Comparison of ENCODE assay signal across 8 cellular contexts in genomic region chr20:33490934-33491656, GRCh38. TPM values are rescaled to one million over a fixed set of nuclear protein-coding genes. Genes with fewer than 3 reads are reported as not detected.
DNase-seq lines count a peak whose midpoint lies in the region; ATAC-seq, FAIRE-seq and TF ChIP-seq lines count a peak whose summit lies in the region.

No MANE protein-coding gene starts in this region.

- H2AFZ ChIP-seq in GM23338 = no peak overlapping the region; the same call in 1 of the 2 replicates

- DNase-seq in GM23338 (ENCODE audit: low spot score) = no peak
- no peak for DNase-seq in RCC 7860 (ENCODE audit: low spot score)
- DNase-seq in fibroblast of mammary gland (ENCODE audit: low read depth) = peak; percentile 6
- DNase-seq in sigmoid colon = no peak
- DNase-seq in GM10266 (ENCODE audit: extremely low spot score) = no peak
- DNase-seq in AML-193 (lab: John Stamatoyannopoulos, UW) = no peak
- DNase-seq in SKM-1 treated with dmso at 0.1 percent for 144 hours (lab: John Stamatoyannopoulos, UW; ENCODE audit: unreplicated experiment) = no peak

- H3K4me1 ChIP-seq in GM23338 (ENCODE audit: insufficient read depth) (peaks cover 9% of the 10 kb centered on the region), sigmoid colon (peaks cover 0 to 33% (median 26%) of the 10 kb centered on the region in 4 donors)

- H3K4me3 Mint-ChIP-seq in GM23338 = peak overlapping the region; percentile 83

- H3K79me2 ChIP-seq in GM23338 (replicated peaks; ENCODE audit: insufficient read depth) = peaks cover 31% of the 10 kb centered on the region

- H3K27ac ChIP-seq in GM23338 (ENCODE audit: low read depth) (no peak overlapping the region), sigmoid colon (peak overlapping the region; percentile 86 to 96 (median 95))

- H4K20me1 ChIP-seq in GM23338 (replicated peaks; ENCODE audit: insufficient read depth) = peaks cover 8% of the 10 kb centered on the region; the same call in 1 of the 2 replicates

- no peaks in the 10 kb centered on the region for H3K36me3 Mint-ChIP-seq in GM23338 (ENCODE audit: low read depth)

- intact Hi-C loops in sigmoid colon (cut with DNase I) = loop anchor here (5.0 kb wide), 1 partner anchor 71 kb away; no protein-coding TSS in a partner anchor

- TF ChIP-seq POLR2A in sigmoid colon (IDR thresholded peaks at IDR 0.05) = no peak

- H3K4me1 Mint-ChIP-seq in GM23338 = peaks cover 8% of the 10 kb centered on the region

- H3K4me3 ChIP-seq in GM23338 (peak overlapping the region; percentile 80), fibroblast of mammary gland (ENCODE audit: control insufficient read depth, low read depth, low read length) (peak overlapping the region; percentile 68), sigmoid colon (peak overlapping the region; percentile 60 to 98 (median 78))

- H3K27me3 Mint-ChIP-seq in GM23338 (ENCODE audit: insufficient read depth, low read depth, poor library complexity) = peaks cover 2% of the 10 kb centered on the region

- no peaks in the 10 kb centered on the region for H3K9me3 ChIP-seq in sigmoid colon

- H3K27ac Mint-ChIP-seq in GM23338 = no peak overlapping the region

- ATAC-seq in GM23338 = no peak
- ATAC-seq in HG02852 (IDR thresholded peaks at IDR 0.05; ENCODE audit: unreplicated experiment) = no peak

- no peak for TF ChIP-seq EP300 in sigmoid colon (IDR thresholded peaks at IDR 0.05)

- peaks cover 8% of the 10 kb centered on the region; the same call in 1 of the 2 replicates for H3F3A ChIP-seq in GM23338 (replicated peaks; ENCODE audit: low read depth)

- H3K36me3 ChIP-seq in GM23338 (ENCODE audit: insufficient read depth) = no peaks in the 10 kb centered on the region
- H3K36me3 ChIP-seq in sigmoid colon = peaks cover 0 to 5% (median 0%) of the 10 kb centered on the region in 4 donors

- WGBS in sigmoid colon, 2 donors = 30 to 61% methylated on average over 8 of the region's 8 CpGs

- no peak for TF ChIP-seq CTCF in GM23338 (conservative IDR thresholded peaks at IDR 0.05; ENCODE audit: low read depth in 2 of 2)
- TF ChIP-seq CTCF in fibroblast of mammary gland (conservative IDR thresholded peaks at IDR 0.05; ENCODE audit: control insufficient read depth, insufficient read depth, low read depth, low read length) = no peak
- no peak for TF ChIP-seq CTCF in sigmoid colon (IDR thresholded peaks at IDR 0.05)
- TF ChIP-seq CTCF in GM10266 (IDR thresholded peaks at IDR 0.05; ENCODE audit: control insufficient read depth, insufficient read depth, low read depth, missing control alignments) = no peak

- peak overlapping the region; percentile 91 for H3K4me2 ChIP-seq in GM23338

- no peaks in the 10 kb centered on the region for H3K9me2 ChIP-seq in GM23338 (ENCODE audit: insufficient read depth)

- H3K27me3 ChIP-seq in GM23338 (ENCODE audit: insufficient read depth) = no peaks in the 10 kb centered on the region
- H3K27me3 ChIP-seq in sigmoid colon = no peaks in the 10 kb centered on the region

- peak; percentile 24 for FAIRE-seq in RCC 7860 (lab: Jason Lieb, UNC)

- no peaks in the 10 kb centered on the region for H3K9me3 Mint-ChIP-seq in GM23338

TF ChIP-seq in GM23338, 12 proteins besides CTCF, POLR2A, EP300 and RAD21:
- TF ChIP-seq ZNF114 (CRISPR knock-in tag; IDR thresholded peaks at IDR 0.05) (no peak), JUNB (IDR thresholded peaks at IDR 0.05; ENCODE audit: unreplicated experiment) (no peak), POLR2AphosphoS5 (IDR thresholded peaks at IDR 0.05; ENCODE audit: low read depth) (no peak), EZH2phosphoT487 (IDR thresholded peaks at IDR 0.05; ENCODE audit: unreplicated experiment) (no peak), NANOG (IDR thresholded peaks at IDR 0.05; ENCODE audit: borderline replicate concordance) (no peak), STAT1 (IDR thresholded peaks at IDR 0.05; ENCODE audit: unreplicated experiment) (no peak), EZH2 (IDR thresholded peaks at IDR 0.05; ENCODE audit: low read depth, unreplicated experiment) (no peak), ZNF331 (CRISPR knock-in tag; IDR thresholded peaks at IDR 0.05; ENCODE audit: low read depth) (no peak), ZNF462 (CRISPR knock-in tag; IDR thresholded peaks at IDR 0.05) (no peak), ETS1 (IDR thresholded peaks at IDR 0.05) (no peak)

RNA-seq across cellular contexts. Expression of gene CBFA2T2, which starts 1.2 kb away (rescaled TPM):
- 14.7 and 15.8 TPM in 2 replicates for total RNA-seq in GM23338 (2014; rRNA removed; shearing (Covaris generic))
- polyA plus RNA-seq in GM23338 (2016; fragmentation: Nextera tagmentation; extraction: Ambion mirVana) = 12.3 and 12.7 TPM in 2 replicates
- total RNA-seq in sigmoid colon = 10 to 100 TPM; 17.1 to 26.0 (median 20.9) TPM
- polyA plus RNA-seq in sigmoid colon = 10 to 100 TPM in 1 of 3 donors, 1 to 10 TPM in 2; 5.4 to 12.7 (median 6.5) TPM

RNA-seq across cellular contexts. Expression of gene SNTA1, which starts 47.5 kb away (rescaled TPM):
- 5.0 and 9.3 TPM in 2 replicates for total RNA-seq in GM23338 (2014; rRNA removed; shearing (Covaris generic))
- polyA plus RNA-seq in GM23338 (2016; fragmentation: Nextera tagmentation; extraction: Ambion mirVana) (3.8 and 4.5 TPM in 2 replicates), sigmoid colon (1 to 10 TPM; 5.8 to 7.8 (median 6.1) TPM)
- total RNA-seq in sigmoid colon = 10 to 100 TPM; 29.3 to 42.7 (median 33.4) TPM
